Comparison of ENCODE assay signal across 13 cellular contexts in genomic region chr4:86557526-86557925, GRCh38. TPM values are rescaled to one million over a fixed set of nuclear protein-coding genes. Genes with fewer than 3 reads are reported as not detected.
DNase-seq lines count a peak whose midpoint lies in the region; ATAC-seq and TF ChIP-seq lines count a peak whose summit lies in the region.
"Had no signal": no experiment of that assay in that cellular context is flagged by ENCODE, and none has a peak within 500 bp of the region (broad histone marks: within the 10 kb centered on the region; RNA-seq: fewer than 3 reads in every experiment).

No MANE protein-coding gene starts in this region.

- H3K4me1 ChIP-seq in A673 (ENCODE audit: insufficient read depth, low read length, poor library complexity, severe bottlenecking), result peaks cover 86% of the 10 kb centered on the region
- H3K4me1 ChIP-seq in SK-N-SH (ENCODE audit: control insufficient read depth in 1 of 2, insufficient read depth in 2 of 2, low read depth in 1 of 2, low read length in 1 of 2), result peaks cover 3 to 8% of the 10 kb centered on the region in 2 experiments; a peak in 3 of 4 replicates

- H3K9me3 ChIP-seq in A673 (ENCODE audit: low read depth, low read length, poor library complexity, severe bottlenecking), result no peaks in the 10 kb centered on the region
- no peaks in the 10 kb centered on the region for H3K9me3 ChIP-seq in SK-N-SH

- TF ChIP-seq CTCF in A673 (conservative IDR thresholded peaks at IDR 0.05; ENCODE audit: low read depth, low read length) (no peak), SK-N-SH (IDR thresholded peaks at IDR 0.05) (no peak)

- WGBS in SK-N-SH (ENCODE audit: low lambda C conversion rate), result 64% methylated on average over 1 of the region's 1 CpG

- H3K27ac Mint-ChIP-seq in stimulated activated naive CD8-positive, alpha-beta T cell treated with anti-CD3 and anti-CD28 coated beads, Interleukin-15, amount 100 ng/mL, for 72 hours, result no peak overlapping the region
- H3K27ac Mint-ChIP-seq: activated CD4-positive, alpha-beta T cell treated with anti-CD3 and anti-CD28 coated beads, Interleukin-2, amount 10 ng/mL, durations not matched to agents 7 days and 5 days; naive thymus-derived CD4-positive, alpha-beta T cell had no signal

- H3K4me2 ChIP-seq in SK-N-SH, result peak overlapping the region; percentile 17; the same call in 1 of the 2 replicates

- H3K27me3 ChIP-seq in A673 (replicated peaks; ENCODE audit: insufficient read depth, low read depth, low read length, poor library complexity) (no peaks in the 10 kb centered on the region), SK-N-SH (ENCODE audit: insufficient read depth) (no peaks in the 10 kb centered on the region)
- H3K27me3 ChIP-seq: cardiac muscle cell had no signal

- CTCF ChIA-PET in A673 (lab: Charles Lee) (no interaction called here), SK-N-SH (lab: Yijun Ruan, JAX) (no interaction called here)

- H3K27ac ChIP-seq in A673 (ENCODE audit: low read depth, low read length, poor library complexity, severe bottlenecking), result peak overlapping the region; percentile 99
- H3K27ac ChIP-seq in SK-N-SH (ENCODE audit: low read depth in 2 of 2, low read length in 1 of 2), result peak overlapping the region in 1 of 2 experiments; percentile 47; a peak in 1 of 4 replicates
- H3K27ac ChIP-seq: cardiac muscle cell had no signal

- ATAC-seq in GM19467 (IDR thresholded peaks at IDR 0.05; ENCODE audit: unreplicated experiment) (peak; percentile 75), HG03039 (IDR thresholded peaks at IDR 0.05; ENCODE audit: unreplicated experiment) (peak; percentile 95), GM19397 (IDR thresholded peaks at IDR 0.05; ENCODE audit: unreplicated experiment) (no peak)
- ATAC-seq in stimulated activated naive CD8-positive, alpha-beta T cell treated with anti-CD3 and anti-CD28 coated beads, Interleukin-15, amount 100 ng/mL, for 72 hours, result no peak
- ATAC-seq: K562; naive thymus-derived CD4-positive, alpha-beta T cell had no signal

- intact Hi-C loops in A673 (cut with micrococcal nuclease; ENCODE audit: unreplicated experiment), result no loop called here

- no peaks in the 10 kb centered on the region for H3K9me3 Mint-ChIP-seq in stimulated activated naive CD8-positive, alpha-beta T cell treated with anti-CD3 and anti-CD28 coated beads, Interleukin-15, amount 100 ng/mL, for 72 hours
- H3K9me3 Mint-ChIP-seq: activated CD4-positive, alpha-beta T cell treated with anti-CD3 and anti-CD28 coated beads, Interleukin-2, amount 10 ng/mL, durations not matched to agents 7 days and 5 days had no signal

- DNase-seq in A673 (ENCODE audit: low spot score), result no peak
- DNase-seq in SK-N-SH, result no peak
- DNase-seq in stimulated activated naive CD8-positive, alpha-beta T cell treated with anti-CD3 and anti-CD28 coated beads, Interleukin-15, amount 100 ng/mL, for 72 hours, result no peak
- DNase-seq in activated CD4-positive, alpha-beta T cell treated with anti-CD3 and anti-CD28 coated beads, Interleukin-2, amount 50 U/mL, for 4 hours, result no peak
- no peak for DNase-seq in effector CD4-positive, alpha-beta T cell
- DNase-seq: activated CD4-positive, alpha-beta T cell treated with anti-CD3 and anti-CD28 coated beads, Interleukin-2, amount 10 ng/mL, durations not matched to agents 7 days and 5 days; head of caudate nucleus; naive thymus-derived CD4-positive, alpha-beta T cell had no signal

- no peak overlapping the region for H3K4me3 ChIP-seq in A673 (ENCODE audit: low read depth, low read length, poor library complexity, severe bottlenecking)
- no peak overlapping the region for H3K4me3 ChIP-seq in SK-N-SH (ENCODE audit: low read depth in 2 of 2, low read length in 1 of 2)
- H3K4me3 ChIP-seq: cardiac muscle cell, K562 had no signal

- no peaks in the 10 kb centered on the region for H3K79me2 ChIP-seq in SK-N-SH (ENCODE audit: insufficient read depth)

- no peak overlapping the region for H3K9ac ChIP-seq in SK-N-SH

- no peak overlapping the region for H2AFZ ChIP-seq in SK-N-SH (ENCODE audit: low read depth)

- H3K4me3 Mint-ChIP-seq in stimulated activated naive CD8-positive, alpha-beta T cell treated with anti-CD3 and anti-CD28 coated beads, Interleukin-15, amount 100 ng/mL, for 72 hours, result no peak overlapping the region
- H3K4me3 Mint-ChIP-seq: activated CD4-positive, alpha-beta T cell treated with anti-CD3 and anti-CD28 coated beads, Interleukin-2, amount 10 ng/mL, durations not matched to agents 7 days and 5 days; naive thymus-derived CD4-positive, alpha-beta T cell had no signal

- no peak for TF ChIP-seq RAD21 in SK-N-SH (IDR thresholded peaks at IDR 0.05; ENCODE audit: low read length)

- H3K36me3 ChIP-seq in A673 (ENCODE audit: insufficient read depth, low read length, poor library complexity, severe bottlenecking) (no peaks in the 10 kb centered on the region), SK-N-SH (replicated peaks in 1 of 2; ENCODE audit: control insufficient read depth in 1 of 2, insufficient read depth in 2 of 2, low read length in 1 of 2) (no peaks in the 10 kb centered on the region)
- H3K36me3 ChIP-seq: cardiac muscle cell had no signal

- no peaks in the 10 kb centered on the region for H3K4me1 Mint-ChIP-seq in stimulated activated naive CD8-positive, alpha-beta T cell treated with anti-CD3 and anti-CD28 coated beads, Interleukin-15, amount 100 ng/mL, for 72 hours

- H3K9me2 ChIP-seq in SK-N-SH, result no peaks in the 10 kb centered on the region

- H4K20me1 ChIP-seq in SK-N-SH (ENCODE audit: insufficient read depth), result no peaks in the 10 kb centered on the region

- H3F3A ChIP-seq in SK-N-SH (replicated peaks; ENCODE audit: insufficient read depth), result peaks cover 6% of the 10 kb centered on the region

- no peaks in the 10 kb centered on the region for H3K27me3 Mint-ChIP-seq in stimulated activated naive CD8-positive, alpha-beta T cell treated with anti-CD3 and anti-CD28 coated beads, Interleukin-15, amount 100 ng/mL, for 72 hours

- no TSS peak for BruUV-seq in A673 (replicated peaks; lab: Mats Ljungman, UMichigan)

- TF ChIP-seq EP300 in SK-N-SH (IDR thresholded peaks at IDR 0.05; ENCODE audit: borderline replicate concordance in 1 of 2, low read depth in 1 of 2, low read length in 1 of 2), result no peak

- POLR2A ChIA-PET in A673 (lab: Charles Lee; ENCODE audit: low non-redundant PET), result no interaction called here
- POLR2A ChIA-PET in SK-N-SH (lab: Yijun Ruan, JAX), result no interaction called here

TF ChIP-seq in SK-N-SH, 30 proteins besides CTCF, POLR2A, EP300 and RAD21:
- TF ChIP-seq PBX3 (IDR thresholded peaks at IDR 0.05) (no peak), POLR2AphosphoS5 (IDR thresholded peaks at IDR 0.05; ENCODE audit: low read depth, low read length) (no peak), SIN3A (IDR thresholded peaks at IDR 0.05; ENCODE audit: borderline replicate concordance, low read depth, low read length) (no peak), MEF2A (IDR thresholded peaks at IDR 0.05; ENCODE audit: borderline replicate concordance, low read depth) (no peak)

RNA-seq across cellular contexts. Expression of gene PTPN13, which starts 36.6 kb away (rescaled TPM):
- 103 and 107 TPM in 2 replicates for total RNA-seq in A673 (2021)
- polyA plus RNA-seq in SK-N-SH (2012; rRNA removed), result 5.5 and 7.0 TPM in 2 replicates
- 8.7 and 8.9 TPM in 2 replicates for polyA plus RNA-seq in SK-N-SH (2012; cell fraction: cytosol; rRNA removed)
- polyA plus RNA-seq in SK-N-SH (2012; cell fraction: nucleus; rRNA removed), result 5.4 and 11.4 TPM in 2 replicates
- polyA plus RNA-seq: K562; naive thymus-derived CD4-positive, alpha-beta T cell had no signal

Comparison
In these comparisons a context has a peak if more than half of its experiments do, and no peak if none do; other contexts are left out.
1. ATAC-seq: peak in GM19467 (single experiment) and HG03039 (single experiment); none in stimulated activated naive CD8-positive, alpha-beta T cell treated with anti-CD3 and anti-CD28 coated beads, Interleukin-15, amount 100 ng/mL, for 72 hours (single experiment) and GM19397 (single experiment).